In the genomic region with DNA sequence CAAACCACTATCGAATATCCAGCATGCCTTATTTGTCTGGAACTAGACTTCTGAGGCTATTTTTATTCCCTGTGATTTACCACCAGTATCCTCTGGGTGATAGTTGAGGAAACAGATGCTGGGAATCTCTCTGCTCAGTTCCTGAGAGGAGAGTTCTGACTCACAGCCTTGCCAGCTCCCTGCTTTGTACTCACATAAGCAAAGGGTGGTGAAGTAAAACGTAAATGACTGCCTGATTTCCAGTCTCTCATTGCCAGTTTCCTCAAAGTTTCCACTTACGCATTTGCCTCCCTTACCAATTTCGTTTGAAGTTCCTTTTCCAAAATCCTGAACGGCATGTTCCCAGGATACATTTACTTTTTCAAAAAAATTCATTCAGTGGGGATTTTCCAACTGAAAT, we compare ENCODE assay signal across 11 cellular contexts.
DNase-seq lines count a peak whose midpoint lies in the region; ATAC-seq and TF ChIP-seq lines count a peak whose summit lies in the region.
"Had no signal": no experiment of that assay in that cellular context is flagged by ENCODE, and none has a peak within 500 bp of the region (broad histone marks: within the 10 kb centered on the region; RNA-seq: fewer than 3 reads in every experiment).

No MANE protein-coding gene starts in this region.

- no peak for TF ChIP-seq CTCF in vagina (IDR thresholded peaks at IDR 0.05)

- H3K4me3 ChIP-seq in mesenchymal stem cell (ENCODE audit: insufficient read depth in 1 of 2, low read depth in 1 of 2, low read length in 2 of 2) (no peak overlapping the region), vagina (no peak overlapping the region)

- TF ChIP-seq POLR2A in vagina (IDR thresholded peaks at IDR 0.05): no peak

- no peak overlapping the region for H2AFZ ChIP-seq in mesenchymal stem cell (ENCODE audit: low read depth, low read length)

- H3K27me3 ChIP-seq in mesenchymal stem cell (ENCODE audit: control insufficient read depth in 1 of 2, insufficient read depth in 1 of 2, low read length in 2 of 2) (peaks cover 4 to 5% of the 10 kb centered on the region in 2 experiments), vagina (no peaks in the 10 kb centered on the region)

- no peak overlapping the region for H2BK5ac ChIP-seq in mesenchymal stem cell (ENCODE audit: low read depth, low read length, poor library complexity, severe bottlenecking)

- no peaks in the 10 kb centered on the region for H3K9me3 ChIP-seq in mesenchymal stem cell (ENCODE audit: control insufficient read depth, low read length)
- no peaks in the 10 kb centered on the region for H3K9me3 ChIP-seq in vagina

- H2AK5ac ChIP-seq in mesenchymal stem cell (ENCODE audit: low read length, severe bottlenecking): no peak overlapping the region

- WGBS in mesenchymal stem cell: 33% methylated on average over 3 of the region's 5 CpGs

- no peak for ATAC-seq in GM19035 (IDR thresholded peaks at IDR 0.05; ENCODE audit: unreplicated experiment)
- ATAC-seq in HG02852 (IDR thresholded peaks at IDR 0.05; ENCODE audit: unreplicated experiment): no peak

- H3K4me1 ChIP-seq in mesenchymal stem cell (ENCODE audit: control insufficient read depth, insufficient read depth, low read depth, low read length): no peaks in the 10 kb centered on the region
- peaks cover 4% of the 10 kb centered on the region for H3K4me1 ChIP-seq in vagina

- H3K36me3 ChIP-seq in mesenchymal stem cell (ENCODE audit: control insufficient read depth in 1 of 2, insufficient read depth in 2 of 2, low read depth in 1 of 2, low read length in 2 of 2) (no peaks in the 10 kb centered on the region), vagina (no peaks in the 10 kb centered on the region)

- H3K79me1 ChIP-seq in mesenchymal stem cell (replicated peaks; ENCODE audit: low read length, poor library complexity, severe bottlenecking): no peaks in the 10 kb centered on the region

- no peak overlapping the region for H3K4ac ChIP-seq in mesenchymal stem cell (ENCODE audit: low read depth in 1 of 2, low read length in 2 of 2)

- H3K4me2 ChIP-seq in mesenchymal stem cell (ENCODE audit: low read length, poor library complexity, severe bottlenecking): no peak overlapping the region

- no peak overlapping the region for H3K14ac ChIP-seq in mesenchymal stem cell (ENCODE audit: low read length in 2 of 2)

- H2BK120ac ChIP-seq in mesenchymal stem cell (ENCODE audit: low read depth, low read length): no peak overlapping the region

- H3K27ac ChIP-seq in mesenchymal stem cell (ENCODE audit: low read length, poor library complexity, severe bottlenecking) (no peak overlapping the region), vagina (no peak overlapping the region)

- no peak overlapping the region for H3K23ac ChIP-seq in mesenchymal stem cell (ENCODE audit: low read length in 2 of 2)

- intact Hi-C loops in vagina (cut with DNase I): loop anchor here (10.0 kb wide), 3 partner anchors 329 to 1019 kb away; a partner anchor contains a TSS

- H3K18ac ChIP-seq in mesenchymal stem cell (ENCODE audit: low read depth in 1 of 2, low read length in 2 of 2): no peak overlapping the region

- no peak overlapping the region for H2BK12ac ChIP-seq in mesenchymal stem cell (ENCODE audit: low read length in 2 of 2)

- no peak overlapping the region for H4K91ac ChIP-seq in mesenchymal stem cell (ENCODE audit: low read length)

- no peak overlapping the region for H4K8ac ChIP-seq in mesenchymal stem cell (ENCODE audit: low read length)

- H2BK15ac ChIP-seq in mesenchymal stem cell (ENCODE audit: low read depth, poor library complexity, severe bottlenecking): no peak overlapping the region

- H3K9ac ChIP-seq in mesenchymal stem cell (ENCODE audit: low read length): peak overlapping the region; percentile 58

- DNase-seq in DMS 273 treated with DMSO at 0.1 percent for 48 hours (lab: John Stamatoyannopoulos, UW) (peak; percentile 33), M059J (ENCODE audit: low read depth) (peak; percentile 54), dedifferentiated amniotic fluid mesenchymal stem cell (ENCODE audit: extremely low spot score) (peak; percentile 59), mesenchymal stem cell (peak; percentile 85), vagina (ENCODE audit: extremely low spot score in 2 of 2) (no peak)
- no peak for DNase-seq in activated CD4-positive, alpha-beta T cell treated with anti-CD3 and anti-CD28 coated beads, Interleukin-2, amount 50 U/mL, for 1 hour
- DNase-seq: activated CD4-positive, alpha-beta T cell treated with anti-CD3 and anti-CD28 coated beads, Interleukin-2, amount 50 U/mL, for 4 hours; aorta; immature natural killer cell had no signal

Comparison
In these comparisons a context has a peak if more than half of its experiments do, and no peak if none do; other contexts are left out.
1. DNase-seq: peak in DMS 273 treated with DMSO at 0.1 percent for 48 hours (single experiment), M059J (single experiment), dedifferentiated amniotic fluid mesenchymal stem cell (single experiment) and mesenchymal stem cell (single experiment); none in vagina (0 of 2) and activated CD4-positive, alpha-beta T cell treated with anti-CD3 and anti-CD28 coated beads, Interleukin-2, amount 50 U/mL, for 1 hour (single experiment).